8 cellular contexts compared by ENCODE assay signal in genomic region chr16:88804552-88805339, GRCh38. TPM values are rescaled to one million over a fixed set of nuclear protein-coding genes. Genes with fewer than 3 reads are reported as not detected.
DNase-seq lines count a peak whose midpoint lies in the region; ATAC-seq and TF ChIP-seq lines count a peak whose summit lies in the region.

No MANE protein-coding gene starts in this region.

- POLR2A ChIA-PET in CD4-positive, alpha-beta T cell (lab: Charles Lee): interaction anchor here (1.0 to 1.2 kb wide), 2 partner anchors 10 to 101 kb away, joined by 3 read pairs; no protein-coding TSS in a partner anchor
- POLR2A ChIA-PET in HEK293 (lab: Yijun Ruan, JAX): interaction anchor here (1.4 kb wide), 1 partner anchor 20 kb away, joined by 4 read pairs; the partner anchor contains the start of gene PIEZO1

- peak overlapping the region; percentile 48 for H3K4me3 Mint-ChIP-seq in CD4-positive, alpha-beta T cell
- H3K4me3 Mint-ChIP-seq in stimulated activated naive CD8-positive, alpha-beta T cell treated with anti-CD3 and anti-CD28 coated beads, Interleukin-15, Interleukin-2, amounts not matched to agents 100 ng/mL and 50 ng/mL, for 24 hours: peak overlapping the region; percentile 83

- TF ChIP-seq CTCF in CD4-positive, alpha-beta T cell (IDR thresholded peaks at IDR 0.05): no peak
- TF ChIP-seq CTCF in HEK293 (tag by site-specific recombination; IDR thresholded peaks at IDR 0.05): no peak
- no peak for TF ChIP-seq CTCF in VCaP (conservative IDR thresholded peaks at IDR 0.05)

- H3K9me3 ChIP-seq in CD4-positive, alpha-beta T cell (ENCODE audit: control insufficient read depth, low read length): no peaks in the 10 kb centered on the region
- no peaks in the 10 kb centered on the region for H3K9me3 ChIP-seq in HEK293 (ENCODE audit: control insufficient read depth, insufficient read depth, low read depth, low read length)

- ATAC-seq in CD4-positive, alpha-beta T cell (ENCODE audit: poor library complexity): no peak
- no peak for ATAC-seq in HG02938 (IDR thresholded peaks at IDR 0.05; ENCODE audit: unreplicated experiment)

- intact Hi-C loops in CD4-positive, alpha-beta T cell (cut with DNase I, micrococcal nuclease): no loop called here
- intact Hi-C loops in posterior cingulate gyrus (cut with DNase I): no loop called here

- CTCF ChIA-PET in CD4-positive, alpha-beta T cell (lab: Charles Lee): interaction anchor here (1.2 kb wide), 1 partner anchor 11 kb away, joined by 3 read pairs; no protein-coding TSS in a partner anchor
- CTCF ChIA-PET in HEK293 (lab: Yijun Ruan, JAX): interaction anchor here (0.8 kb wide), 1 partner anchor 62 kb away, joined by 3 read pairs; no protein-coding TSS in a partner anchor

- DNase-seq in CD4-positive, alpha-beta T cell: peak in 1 of 10 experiments; percentile 42
- peak; percentile 59 for DNase-seq in germinal center (ENCODE audit: low spot score)
- DNase-seq in hippocampal formation (lab: John Stamatoyannopoulos, UW): no peak
- DNase-seq in posterior cingulate gyrus: no peak

- H3K27ac ChIP-seq in CD4-positive, alpha-beta T cell (ENCODE audit: low read depth, low read length): no peak overlapping the region
- peak overlapping the region; percentile 91 for H3K27ac ChIP-seq in HEK293 (ENCODE audit: extremely low read depth, low read depth, low read length)
- H3K27ac ChIP-seq in VCaP: peak overlapping the region; percentile 39; the same call in 1 of the 2 replicates

- H3K27ac Mint-ChIP-seq in CD4-positive, alpha-beta T cell: no peak overlapping the region
- peak overlapping the region; percentile 70 for H3K27ac Mint-ChIP-seq in stimulated activated naive CD8-positive, alpha-beta T cell treated with anti-CD3 and anti-CD28 coated beads, Interleukin-15, Interleukin-2, amounts not matched to agents 100 ng/mL and 50 ng/mL, for 24 hours

- H3K9me3 Mint-ChIP-seq in CD4-positive, alpha-beta T cell: no peaks in the 10 kb centered on the region
- no peaks in the 10 kb centered on the region for H3K9me3 Mint-ChIP-seq in stimulated activated naive CD8-positive, alpha-beta T cell treated with anti-CD3 and anti-CD28 coated beads, Interleukin-15, Interleukin-2, amounts not matched to agents 100 ng/mL and 50 ng/mL, for 24 hours

- peaks cover 26% of the 10 kb centered on the region for H3K4me1 Mint-ChIP-seq in CD4-positive, alpha-beta T cell (ENCODE audit: low read depth)
- H3K4me1 Mint-ChIP-seq in stimulated activated naive CD8-positive, alpha-beta T cell treated with anti-CD3 and anti-CD28 coated beads, Interleukin-15, Interleukin-2, amounts not matched to agents 100 ng/mL and 50 ng/mL, for 24 hours (ENCODE audit: low read depth): peaks cover 28% of the 10 kb centered on the region

- peaks cover 3% of the 10 kb centered on the region; the same call in 1 of the 2 replicates for H3K4me1 ChIP-seq in HEK293 (ENCODE audit: control insufficient read depth, insufficient read depth, low read length)

- no peaks in the 10 kb centered on the region for H3K27me3 Mint-ChIP-seq in CD4-positive, alpha-beta T cell
- no peaks in the 10 kb centered on the region for H3K27me3 Mint-ChIP-seq in stimulated activated naive CD8-positive, alpha-beta T cell treated with anti-CD3 and anti-CD28 coated beads, Interleukin-15, Interleukin-2, amounts not matched to agents 100 ng/mL and 50 ng/mL, for 24 hours

- H3K36me3 ChIP-seq in HEK293 (ENCODE audit: control insufficient read depth in 2 of 2, insufficient read depth in 1 of 2, low read length in 2 of 2): peaks cover 0 to 65% of the 10 kb centered on the region in 2 experiments; a peak in 1 of 3 replicates

- peaks cover 4% of the 10 kb centered on the region for H3K36me3 Mint-ChIP-seq in CD4-positive, alpha-beta T cell (ENCODE audit: low read depth)
- peaks cover 19% of the 10 kb centered on the region for H3K36me3 Mint-ChIP-seq in stimulated activated naive CD8-positive, alpha-beta T cell treated with anti-CD3 and anti-CD28 coated beads, Interleukin-15, Interleukin-2, amounts not matched to agents 100 ng/mL and 50 ng/mL, for 24 hours (ENCODE audit: low read depth)

- no peaks in the 10 kb centered on the region for H3K27me3 ChIP-seq in CD4-positive, alpha-beta T cell (ENCODE audit: control insufficient read depth, insufficient read depth, low read length)

- H3K4me3 ChIP-seq in HEK293 (ENCODE audit: low read depth, low read length): peak overlapping the region; percentile 77

TF ChIP-seq in HEK293, 187 proteins besides CTCF, POLR2A, EP300 and RAD21 (continues in another document):
- TF ChIP-seq PATZ1 (tag by site-specific recombination; IDR thresholded peaks at IDR 0.05) (0 out of 2 replicates have a peak, but pooled peaks have one; percentile 31), SP2 (tag by site-specific recombination; IDR thresholded peaks at IDR 0.05) (peak; percentile 39), ZBTB8A (tag by site-specific recombination; IDR thresholded peaks at IDR 0.05) (peak; percentile 32; the same call in 1 of the 2 replicates), SP7 (tag by site-specific recombination; IDR thresholded peaks at IDR 0.05) (no peak), KLF9 (tag by site-specific recombination; IDR thresholded peaks at IDR 0.05; ENCODE audit: low read depth) (0 out of 2 replicates have a peak, but pooled peaks have one; percentile 58), ZNF513 (tag by site-specific recombination; IDR thresholded peaks at IDR 0.05) (no peak), KLF1 (tag by site-specific recombination; IDR thresholded peaks at IDR 0.05) (peak; percentile 44; the same call in 1 of the 2 replicates), ZBTB26 (tag by site-specific recombination; optimal IDR thresholded peaks at IDR 0.05) (peak; percentile 46), ZNF335 (tag by site-specific recombination; conservative IDR thresholded peaks at IDR 0.05) (peak; percentile 99), ZNF629 (tag by site-specific recombination; IDR thresholded peaks at IDR 0.05) (peak; percentile 31; the same call in 1 of the 2 replicates), SP3 (tag by site-specific recombination; IDR thresholded peaks at IDR 0.05) (peak; percentile 43; the same call in 1 of the 2 replicates), ZSCAN30 (tag by site-specific recombination; IDR thresholded peaks at IDR 0.05) (peak; percentile 56; the same call in 1 of the 2 replicates), HIC1 (tag by site-specific recombination; IDR thresholded peaks at IDR 0.05) (peak; percentile 74; the same call in 1 of the 2 replicates)

RNA-seq across cellular contexts. Expression of gene CDT1, which starts 1.2 kb away (rescaled TPM):
- 1 to 10 TPM in 1 of 2 experiments, under 1 TPM in 1; 0.47 to 1.0 TPM for total RNA-seq in CD4-positive, alpha-beta T cell

RNA-seq across cellular contexts. Expression of gene APRT, which starts 7.0 kb away (rescaled TPM):
- total RNA-seq in CD4-positive, alpha-beta T cell: 100 to 1,000 TPM; 153 to 154 TPM

RNA-seq across cellular contexts. Expression of gene PIEZO1, which starts 19.7 kb away (rescaled TPM):
- total RNA-seq in CD4-positive, alpha-beta T cell: 100 to 1,000 TPM; 142 to 146 TPM

RNA-seq across cellular contexts. Expression of gene GALNS, which starts 52.0 kb away (rescaled TPM):
- 10 to 100 TPM; 18.4 to 19.7 TPM for total RNA-seq in CD4-positive, alpha-beta T cell

RNA-seq across cellular contexts. Expression of gene TRAPPC2L, which starts 52.2 kb away (rescaled TPM):
- 10 to 100 TPM; 48.0 to 48.2 TPM for total RNA-seq in CD4-positive, alpha-beta T cell
